19 cellular contexts compared by ENCODE assay signal in genomic region chr14:98160901-98161300, GRCh38.
DNase-seq lines count a peak whose midpoint lies in the region; ATAC-seq and TF ChIP-seq lines count a peak whose summit lies in the region.
"Had no signal": no experiment of that assay in that cellular context is flagged by ENCODE, and none has a peak within 500 bp of the region (broad histone marks: within the 10 kb centered on the region; RNA-seq: fewer than 3 reads in every experiment).

No MANE protein-coding gene starts in this region.

- no peak overlapping the region for H2BK120ac ChIP-seq in H9 (ENCODE audit: low read depth, low read length, poor library complexity, severe bottlenecking)

- H3K27ac ChIP-seq in RWPE1 (peak overlapping the region; percentile 79), H9 (ENCODE audit: insufficient read length, low read depth, low read length) (no peak overlapping the region)
- H3K27ac ChIP-seq: BLaER1 treated with 17β-estradiol and CSF1 and Interleukin-3, amounts not matched to agents 10 nM and 100 nM; HL-60; KMS-11; SJCRH30 had no signal

- DNase-seq in activated naive CD8-positive, alpha-beta T cell treated with anti-CD3 and anti-CD28 coated beads for 36 hours = no peak
- no peak for DNase-seq in activated naive CD8-positive, alpha-beta T cell treated with anti-CD3 and anti-CD28 coated beads, Interleukin-2, amount 50 U/mL, for 24 hours
- DNase-seq in RWPE1 (ENCODE audit: low spot score) (no peak), epithelial cell of esophagus (ENCODE audit: low read depth) (peak; percentile 59), NCI-H1105 treated with DMSO at 0.1 percent for 48 hours (lab: John Stamatoyannopoulos, UW) (no peak), glomerular visceral epithelial cell (ENCODE audit: extremely low spot score) (no peak), H9 (no peak)
- DNase-seq: DMS79, H7, NCI-H146, NCI-H2029 treated with DMSO at 0.1 percent for 48 hours, NCI-H226, NCI-H524 treated with DMSO at 0.1 percent for 48 hours, PC-3, RPMI8226, SJCRH30 had no signal

- H2BK20ac ChIP-seq in H9 (ENCODE audit: low read depth, low read length, poor library complexity, severe bottlenecking) = no peak overlapping the region

- no peak overlapping the region for H3K23ac ChIP-seq in H9 (ENCODE audit: insufficient read length, low read depth, low read length)

- H3K9me3 ChIP-seq in H9 (ENCODE audit: control insufficient read depth, low read depth, low read length) = no peaks in the 10 kb centered on the region
- H3K9me3 ChIP-seq: SJCRH30 had no signal

- no peaks in the 10 kb centered on the region for H3K9me3 Mint-ChIP-seq in activated naive CD8-positive, alpha-beta T cell treated with anti-CD3 and anti-CD28 coated beads for 36 hours
- no peaks in the 10 kb centered on the region for H3K9me3 Mint-ChIP-seq in activated naive CD8-positive, alpha-beta T cell treated with anti-CD3 and anti-CD28 coated beads, Interleukin-2, amount 50 U/mL, for 24 hours
- H3K9me3 Mint-ChIP-seq in H9 = no peaks in the 10 kb centered on the region

- H3K4me3 ChIP-seq in epithelial cell of esophagus (ENCODE audit: low read length) = no peak overlapping the region
- H3K4me3 ChIP-seq: BLaER1 treated with 17β-estradiol and CSF1 and Interleukin-3, amounts not matched to agents 10 nM and 100 nM; SJCRH30 had no signal

- H3K36me3 Mint-ChIP-seq in activated naive CD8-positive, alpha-beta T cell treated with anti-CD3 and anti-CD28 coated beads for 36 hours = peaks cover 14% of the 10 kb centered on the region
- peaks cover under 1% of the 10 kb centered on the region for H3K36me3 Mint-ChIP-seq in activated naive CD8-positive, alpha-beta T cell treated with anti-CD3 and anti-CD28 coated beads, Interleukin-2, amount 50 U/mL, for 24 hours (ENCODE audit: low read depth)
- no peaks in the 10 kb centered on the region for H3K36me3 Mint-ChIP-seq in H9 (ENCODE audit: insufficient read depth in 1 of 3, low read depth in 3 of 3)

- H3K4me2 ChIP-seq in H9 (ENCODE audit: insufficient read depth, insufficient read length, low read length) = no peak overlapping the region
- H3K4me2 ChIP-seq: KMS-11 had no signal

- ATAC-seq in activated naive CD8-positive, alpha-beta T cell treated with anti-CD3 and anti-CD28 coated beads, Interleukin-2, amount 50 U/mL, for 24 hours = no peak
- ATAC-seq: PC-3 had no signal

- H3K27ac Mint-ChIP-seq in activated naive CD8-positive, alpha-beta T cell treated with anti-CD3 and anti-CD28 coated beads for 36 hours = peak overlapping the region; percentile 64
- no peak overlapping the region for H3K27ac Mint-ChIP-seq in activated naive CD8-positive, alpha-beta T cell treated with anti-CD3 and anti-CD28 coated beads, Interleukin-2, amount 50 U/mL, for 24 hours
- H3K27ac Mint-ChIP-seq in H9 = no peak overlapping the region

- no peak overlapping the region for H4K8ac ChIP-seq in H9 (replicated peaks; ENCODE audit: insufficient read length, low read depth, low read length)

- no peak for TF ChIP-seq CTCF in RWPE1 (conservative IDR thresholded peaks at IDR 0.05; ENCODE audit: low read depth)
- no peak for TF ChIP-seq CTCF in epithelial cell of esophagus (IDR thresholded peaks at IDR 0.05; ENCODE audit: insufficient read depth, low read depth, low read length, missing control alignments)
- TF ChIP-seq CTCF in H9 (conservative IDR thresholded peaks at IDR 0.05) = no peak

- H3K4me1 Mint-ChIP-seq in activated naive CD8-positive, alpha-beta T cell treated with anti-CD3 and anti-CD28 coated beads for 36 hours = peaks cover 50% of the 10 kb centered on the region
- peaks cover 26% of the 10 kb centered on the region for H3K4me1 Mint-ChIP-seq in activated naive CD8-positive, alpha-beta T cell treated with anti-CD3 and anti-CD28 coated beads, Interleukin-2, amount 50 U/mL, for 24 hours
- H3K4me1 Mint-ChIP-seq in H9 = peaks cover 13 to 25% of the 10 kb centered on the region in 2 experiments

- H3K14ac ChIP-seq in H9 (ENCODE audit: insufficient read depth, low read length) = no peak overlapping the region

- H4K5ac ChIP-seq in H9 (ENCODE audit: insufficient read length, low read depth, low read length) = no peak overlapping the region

- H3K4ac ChIP-seq in H9 (ENCODE audit: low read depth, low read length) = no peak overlapping the region

- POLR2A ChIA-PET in RWPE1 (lab: Yijun Ruan, JAX; ENCODE audit: low non-redundant PET) = no interaction called here

- no peak overlapping the region for H3K9ac ChIP-seq in H9 (ENCODE audit: extremely low read depth, insufficient read length, low read length)
- H3K9ac ChIP-seq: BLaER1 treated with 17β-estradiol and CSF1 and Interleukin-3, amounts not matched to agents 10 nM and 100 nM; KMS-11 had no signal

- no peaks in the 10 kb centered on the region; the same call in 1 of the 2 replicates for H3K4me1 ChIP-seq in H9 (ENCODE audit: insufficient read depth, low read length)
- H3K4me1 ChIP-seq: SJCRH30 had no signal

- H3K79me1 ChIP-seq in H9 (ENCODE audit: insufficient read depth, low read depth, low read length, poor library complexity, severe bottlenecking) = no peaks in the 10 kb centered on the region

- H2BK12ac ChIP-seq in H9 (ENCODE audit: insufficient read length, low read depth, low read length) = no peak overlapping the region

- H2BK15ac ChIP-seq in H9 (ENCODE audit: low read depth, low read length) = no peak overlapping the region

- H3K27me3 ChIP-seq in H9 (ENCODE audit: insufficient read depth, low read length) = no peaks in the 10 kb centered on the region
- H3K27me3 ChIP-seq: BLaER1 treated with 17β-estradiol and CSF1 and Interleukin-3, amounts not matched to agents 10 nM and 100 nM; SJCRH30 had no signal

- no peaks in the 10 kb centered on the region for H3K27me3 Mint-ChIP-seq in activated naive CD8-positive, alpha-beta T cell treated with anti-CD3 and anti-CD28 coated beads for 36 hours
- H3K27me3 Mint-ChIP-seq in activated naive CD8-positive, alpha-beta T cell treated with anti-CD3 and anti-CD28 coated beads, Interleukin-2, amount 50 U/mL, for 24 hours = no peaks in the 10 kb centered on the region
- peaks cover 1% of the 10 kb centered on the region; the same call in 1 of the 2 replicates for H3K27me3 Mint-ChIP-seq in H9 (ENCODE audit: low read depth)

- no peak overlapping the region for H3K56ac ChIP-seq in H9 (ENCODE audit: insufficient read length, low read depth, low read length)

- no peak overlapping the region for H3T11ph ChIP-seq in H9 (ENCODE audit: low read length)

- H2AFZ ChIP-seq in H9 (ENCODE audit: low read length) = no peak overlapping the region

- H3K18ac ChIP-seq in H9 (ENCODE audit: insufficient read length, low read depth, low read length) = no peak overlapping the region

- no peak overlapping the region for H2BK5ac ChIP-seq in H9 (ENCODE audit: insufficient read length, low read length)

- peak overlapping the region; percentile 59 for H3K4me3 Mint-ChIP-seq in activated naive CD8-positive, alpha-beta T cell treated with anti-CD3 and anti-CD28 coated beads for 36 hours
- no peak overlapping the region for H3K4me3 Mint-ChIP-seq in activated naive CD8-positive, alpha-beta T cell treated with anti-CD3 and anti-CD28 coated beads, Interleukin-2, amount 50 U/mL, for 24 hours
- no peak overlapping the region for H3K4me3 Mint-ChIP-seq in H9

- H2AK5ac ChIP-seq in H9 (ENCODE audit: insufficient read length, low read length) = no peak overlapping the region

- no peak overlapping the region for H4K91ac ChIP-seq in H9 (ENCODE audit: insufficient read length, low read depth, low read length)

- no peaks in the 10 kb centered on the region for H3K79me2 ChIP-seq in H9 (ENCODE audit: insufficient read depth, low read length)

- CTCF ChIA-PET in RWPE1 (lab: Yijun Ruan, JAX) = interaction anchor here (1.2 kb wide), 1 partner anchor 183 kb away, joined by 3 read pairs; no protein-coding TSS in a partner anchor

- no peaks in the 10 kb centered on the region for H4K20me1 ChIP-seq in H9 (ENCODE audit: control insufficient read depth, insufficient read depth, insufficient read length)
- H4K20me1 ChIP-seq: BLaER1 treated with 17β-estradiol and CSF1 and Interleukin-3, amounts not matched to agents 10 nM and 100 nM had no signal

- H3K23me2 ChIP-seq in H9 (ENCODE audit: insufficient read length, low read depth, low read length, poor library complexity, severe bottlenecking) = no peaks in the 10 kb centered on the region

- no CpG with 5 or more reads among the region's 9 CpGs for WGBS in H9 (ENCODE audit: extremely low coverage, insufficient read length, low lambda C conversion rate)
